25 cellular contexts compared by ENCODE assay signal in the genomic region with DNA sequence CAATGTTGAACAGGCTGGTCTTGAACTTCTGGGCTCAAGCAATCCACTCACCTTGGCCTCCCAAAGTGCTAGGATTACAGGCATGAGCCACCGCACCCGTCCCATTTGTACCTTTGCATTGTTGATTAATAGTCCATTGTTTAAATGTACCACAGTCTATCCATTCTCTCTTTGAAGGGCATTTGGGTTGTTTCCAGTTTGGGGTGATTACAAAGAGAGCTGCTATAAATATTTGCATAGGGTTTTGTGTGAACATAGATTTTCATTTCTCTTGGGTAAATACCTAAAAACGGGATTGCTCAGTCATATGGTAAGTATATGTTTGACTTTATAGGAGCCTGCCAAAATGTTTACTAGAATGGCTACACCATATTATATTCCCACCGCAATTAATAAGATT. TPM values are rescaled to one million over a fixed set of nuclear protein-coding genes. Genes with fewer than 3 reads are reported as not detected.
DNase-seq lines count a peak whose midpoint lies in the region; ATAC-seq, FAIRE-seq and TF ChIP-seq lines count a peak whose summit lies in the region.
"Had no signal": no experiment of that assay in that cellular context is flagged by ENCODE, and none has a peak within 500 bp of the region (broad histone marks: within the 10 kb centered on the region; RNA-seq: fewer than 3 reads in every experiment).

No MANE protein-coding gene starts in this region.

- H4K91ac ChIP-seq in neuronal stem cell (ENCODE audit: low read depth, low read length, poor library complexity): no peak overlapping the region

- H3K36me3 ChIP-seq in neuronal stem cell (replicated peaks in 1 of 2; ENCODE audit: control insufficient read depth in 2 of 2, insufficient read depth in 2 of 2, low read length in 2 of 2) (no peaks in the 10 kb centered on the region), MM.1S (replicated peaks; ENCODE audit: insufficient read depth, low read length) (no peaks in the 10 kb centered on the region)
- H3K36me3 ChIP-seq: BLaER1 treated with 17β-estradiol and CSF1 and Interleukin-3, amounts not matched to agents 10 nM and 100 nM; Peyer's patch had no signal

- H3F3A ChIP-seq in MM.1S (ENCODE audit: insufficient read depth, low read length): no peaks in the 10 kb centered on the region

- FAIRE-seq in GM12892 (lab: Jason Lieb, UNC): peak; percentile 21
- FAIRE-seq: A549, GM12891, GM19239, HTR-8/SVneo had no signal

- no peak overlapping the region for H3K4me2 ChIP-seq in neuronal stem cell (ENCODE audit: insufficient read depth, low read length, poor library complexity, severe bottlenecking)
- no peak overlapping the region for H3K4me2 ChIP-seq in MM.1S (ENCODE audit: low read depth, low read length)
- H3K4me2 ChIP-seq: A549; BLaER1 treated with 17β-estradiol and CSF1 and Interleukin-3, amounts not matched to agents 10 nM and 100 nM had no signal

- no peak overlapping the region for H3K4me3 Mint-ChIP-seq in activated T-helper 2 cell treated with anti-CD3 and anti-CD28 coated beads, Interferon-gamma antibody, Interleukin-2, Interleukin-4, amounts not matched to agents 10 μg/mL and 5 μg/mL and 100 μg/mL, durations not matched to agents 14 hours and 24 hours and 36 hours (ENCODE audit: low read depth)
- H3K4me3 Mint-ChIP-seq: CD4-positive, alpha-beta memory T cell had no signal

- no peaks in the 10 kb centered on the region for H3K27me3 Mint-ChIP-seq in activated T-helper 2 cell treated with anti-CD3 and anti-CD28 coated beads, Interferon-gamma antibody, Interleukin-2, Interleukin-4, amounts not matched to agents 10 μg/mL and 5 μg/mL and 100 μg/mL, durations not matched to agents 14 hours and 24 hours and 36 hours (ENCODE audit: low read depth)
- H3K27me3 Mint-ChIP-seq: CD4-positive, alpha-beta memory T cell had no signal

- no peaks in the 10 kb centered on the region for H3K79me2 ChIP-seq in MM.1S (ENCODE audit: low read length)

- H2BK15ac ChIP-seq in neuronal stem cell (ENCODE audit: low read length): no peak overlapping the region

- H3K9me3 Mint-ChIP-seq in activated T-helper 2 cell treated with anti-CD3 and anti-CD28 coated beads, Interferon-gamma antibody, Interleukin-2, Interleukin-4, amounts not matched to agents 10 μg/mL and 5 μg/mL and 100 μg/mL, durations not matched to agents 14 hours and 24 hours and 36 hours: no peaks in the 10 kb centered on the region

- H3K27me3 ChIP-seq in neuronal stem cell (ENCODE audit: control insufficient read depth in 3 of 3, insufficient read depth in 3 of 3, low read depth in 1 of 3, low read length in 3 of 3) (peaks cover 0 to 55% (median 0%) of the 10 kb centered on the region in 3 experiments), MM.1S (replicated peaks; ENCODE audit: insufficient read depth, low read length) (no peaks in the 10 kb centered on the region)
- H3K27me3 ChIP-seq: BLaER1 treated with 17β-estradiol and CSF1 and Interleukin-3, amounts not matched to agents 10 nM and 100 nM; Peyer's patch had no signal

- no peaks in the 10 kb centered on the region for H4K20me1 ChIP-seq in MM.1S (ENCODE audit: insufficient read depth, low read length)
- H4K20me1 ChIP-seq: BLaER1 treated with 17β-estradiol and CSF1 and Interleukin-3, amounts not matched to agents 10 nM and 100 nM had no signal

- no peaks in the 10 kb centered on the region for H3K9me2 ChIP-seq in MM.1S (replicated peaks; ENCODE audit: insufficient read depth, low read length)

- H3K36me3 Mint-ChIP-seq in activated T-helper 2 cell treated with anti-CD3 and anti-CD28 coated beads, Interferon-gamma antibody, Interleukin-2, Interleukin-4, amounts not matched to agents 10 μg/mL and 5 μg/mL and 100 μg/mL, durations not matched to agents 14 hours and 24 hours and 36 hours (ENCODE audit: low read depth): no peaks in the 10 kb centered on the region
- H3K36me3 Mint-ChIP-seq: CD4-positive, alpha-beta memory T cell had no signal

- no peak overlapping the region for H3K14ac ChIP-seq in neuronal stem cell (ENCODE audit: low read length)

- no peak overlapping the region for H3K27ac Mint-ChIP-seq in activated T-helper 2 cell treated with anti-CD3 and anti-CD28 coated beads, Interferon-gamma antibody, Interleukin-2, Interleukin-4, amounts not matched to agents 10 μg/mL and 5 μg/mL and 100 μg/mL, durations not matched to agents 14 hours and 24 hours and 36 hours
- H3K27ac Mint-ChIP-seq: CD4-positive, alpha-beta memory T cell had no signal

- H2BK12ac ChIP-seq in neuronal stem cell (ENCODE audit: low read length): no peak overlapping the region

- no peak overlapping the region for H3K4ac ChIP-seq in neuronal stem cell (ENCODE audit: low read length)

- no peak overlapping the region for H2BK5ac ChIP-seq in neuronal stem cell (ENCODE audit: low read length)

- no peak overlapping the region for H3K18ac ChIP-seq in neuronal stem cell (ENCODE audit: low read length)

- peak overlapping the region; percentile 32; the same call in 1 of the 2 replicates for H3K27ac ChIP-seq in C4-2B
- H3K27ac ChIP-seq in neuronal stem cell (replicated peaks; ENCODE audit: low read length): no peak overlapping the region
- H3K27ac ChIP-seq in MM.1S (ENCODE audit: low read length): no peak overlapping the region
- H3K27ac ChIP-seq: A549; BLaER1 treated with 17β-estradiol and CSF1 and Interleukin-3, amounts not matched to agents 10 nM and 100 nM; Peyer's patch; SK-N-MC had no signal

- H3K4me1 ChIP-seq in neuronal stem cell (ENCODE audit: control insufficient read depth in 2 of 2, insufficient read depth in 1 of 2, low read depth in 1 of 2, low read length in 2 of 2): no peaks in the 10 kb centered on the region
- no peaks in the 10 kb centered on the region for H3K4me1 ChIP-seq in MM.1S (ENCODE audit: low read length)
- H3K4me1 ChIP-seq: A549; BLaER1 treated with 17β-estradiol and CSF1 and Interleukin-3, amounts not matched to agents 10 nM and 100 nM; Peyer's patch had no signal

- ATAC-seq in HG03442 (IDR thresholded peaks at IDR 0.05; ENCODE audit: unreplicated experiment): peak; percentile 35
- ATAC-seq: A549, HCT116 had no signal

- no CpG with 5 or more reads among the region's 4 CpGs for WGBS in neuronal stem cell (ENCODE audit: extremely low coverage in 2 of 2, insufficient read length in 2 of 2, insufficient replicate concordance in 1 of 2), 2 donors

- H3K9ac ChIP-seq in neuronal stem cell (ENCODE audit: low read depth, low read length, poor library complexity): no peak overlapping the region
- no peak overlapping the region for H3K9ac ChIP-seq in MM.1S (ENCODE audit: low read length)
- H3K9ac ChIP-seq: BLaER1 treated with 17β-estradiol and CSF1 and Interleukin-3, amounts not matched to agents 10 nM and 100 nM had no signal

- TF ChIP-seq POLR2A in GM12892 (IDR thresholded peaks at IDR 0.05; ENCODE audit: low read depth, low read length): no peak

- no peaks in the 10 kb centered on the region for H3K79me1 ChIP-seq in neuronal stem cell (ENCODE audit: low read depth, low read length)

- no peaks in the 10 kb centered on the region for H3K4me1 Mint-ChIP-seq in activated T-helper 2 cell treated with anti-CD3 and anti-CD28 coated beads, Interferon-gamma antibody, Interleukin-2, Interleukin-4, amounts not matched to agents 10 μg/mL and 5 μg/mL and 100 μg/mL, durations not matched to agents 14 hours and 24 hours and 36 hours (ENCODE audit: low read depth)
- H3K4me1 Mint-ChIP-seq: CD4-positive, alpha-beta memory T cell had no signal

- H2BK120ac ChIP-seq in neuronal stem cell (ENCODE audit: low read depth, low read length): no peak overlapping the region

- H2AFZ ChIP-seq in neuronal stem cell (ENCODE audit: low read length) (no peak overlapping the region), MM.1S (ENCODE audit: low read length) (no peak overlapping the region)

- H3K4me3 ChIP-seq in neuronal stem cell (ENCODE audit: low read length in 2 of 2): no peak overlapping the region
- H3K4me3 ChIP-seq in MM.1S (ENCODE audit: low read length): no peak overlapping the region
- H3K4me3 ChIP-seq: A549; BLaER1 treated with 17β-estradiol and CSF1 and Interleukin-3, amounts not matched to agents 10 nM and 100 nM; Peyer's patch; SK-N-MC had no signal

- TF ChIP-seq CTCF in C4-2B (conservative IDR thresholded peaks at IDR 0.05): no peak
- TF ChIP-seq CTCF in MM.1S (IDR thresholded peaks at IDR 0.05; ENCODE audit: low read length): no peak

- DNase-seq in GM12892 (ENCODE audit: insufficient read length): no peak
- peak; percentile 51 for DNase-seq in NCI-H69 (lab: John Stamatoyannopoulos, UW)
- no peak for DNase-seq in neuronal stem cell (ENCODE audit: low spot score)
- no peak for DNase-seq in activated T-helper 2 cell treated with anti-CD3 and anti-CD28 coated beads, Interferon-gamma antibody, Interleukin-2, Interleukin-4, amounts not matched to agents 10 μg/mL and 5 μg/mL and 100 μg/mL, durations not matched to agents 14 hours and 24 hours and 36 hours (ENCODE audit: low spot score)
- DNase-seq in MM.1S: no peak
- DNase-seq: AML-193; CD4-positive, alpha-beta memory T cell; COR-L47; KG1; NCI-H1092; NCI-H1417 treated with DMSO at 0.1 percent for 48 hours; NCI-H1694 treated with DMSO at 0.1 percent for 48 hours; NCI-H2107; NCI-H524; Peyer's patch; SIG-M5 had no signal

- H3K9me3 ChIP-seq in neuronal stem cell (replicated peaks in 1 of 2; ENCODE audit: control insufficient read depth in 2 of 2, insufficient read depth in 1 of 2, low read depth in 1 of 2, low read length in 2 of 2) (peaks cover 0 to 3% of the 10 kb centered on the region in 2 donors), MM.1S (replicated peaks; ENCODE audit: insufficient read depth, low read length) (no peaks in the 10 kb centered on the region)
- H3K9me3 ChIP-seq: A549; BLaER1 treated with 17β-estradiol and CSF1 and Interleukin-3, amounts not matched to agents 10 nM and 100 nM; Peyer's patch had no signal

- H2AK5ac ChIP-seq in neuronal stem cell (ENCODE audit: low read depth, low read length): no peak overlapping the region

- intact Hi-C loops in activated T-helper 2 cell treated with anti-CD3 and anti-CD28 coated beads, Interferon-gamma antibody, Interleukin-2, Interleukin-4, amounts not matched to agents 10 μg/mL and 5 μg/mL and 100 μg/mL, durations not matched to agents 14 hours and 24 hours and 36 hours (cut with micrococcal nuclease): no loop called here

- H4K8ac ChIP-seq in neuronal stem cell (ENCODE audit: low read depth, low read length): no peak overlapping the region

- no peak overlapping the region for H3K23ac ChIP-seq in neuronal stem cell (ENCODE audit: low read depth, low read length, poor library complexity)

RNA-seq across cellular contexts. Expression of gene PTPRG, which starts 13.7 kb away (rescaled TPM):
- polyA plus RNA-seq in GM12892 (2012; ENCODE audit: missing spikeins): 1.3 TPM
- 21.8 TPM for polyA plus RNA-seq in neuronal stem cell (2013, experiment 1 of 2)
- 22.1 TPM for polyA plus RNA-seq in neuronal stem cell (2013, experiment 2 of 2)
- 5.1 and 5.3 TPM in 2 replicates for total RNA-seq in activated T-helper 2 cell treated with anti-CD3 and anti-CD28 coated beads, Interferon-gamma antibody, Interleukin-2, Interleukin-4, amounts not matched to agents 10 μg/mL and 5 μg/mL and 100 μg/mL, durations not matched to agents 14 hours and 24 hours and 36 hours
- total RNA-seq: CD4-positive, alpha-beta memory T cell had no signal
- polyA plus RNA-seq: CD4-positive, alpha-beta memory T cell had no signal
